Comparison of ENCODE assay signal across 1 cellular context in the genomic region with DNA sequence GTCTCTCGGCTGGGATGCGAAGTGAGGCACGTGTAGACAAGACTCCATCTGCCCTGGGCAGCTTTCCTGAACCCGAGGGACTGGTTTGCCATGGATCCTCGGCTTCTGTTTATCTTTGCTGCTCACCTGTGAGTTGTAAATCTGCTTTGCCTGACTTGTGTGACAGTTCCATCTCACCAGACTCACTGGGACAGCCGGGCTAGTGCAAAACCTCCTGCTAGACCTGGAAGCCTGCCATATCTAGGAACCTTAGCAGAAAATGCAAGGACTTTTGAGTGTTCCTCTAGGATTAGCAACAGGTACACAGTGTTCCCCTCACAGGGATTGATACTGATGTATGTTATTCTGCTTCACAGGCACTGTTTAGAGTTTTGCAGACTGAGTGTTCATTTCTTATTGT.
TF ChIP-seq lines count a peak whose summit lies in the region.

No MANE protein-coding gene starts in this region.

TF ChIP-seq in K562, 482 proteins besides CTCF, POLR2A, EP300 and RAD21 (continued from another document):
- TF ChIP-seq, protein P1, sequence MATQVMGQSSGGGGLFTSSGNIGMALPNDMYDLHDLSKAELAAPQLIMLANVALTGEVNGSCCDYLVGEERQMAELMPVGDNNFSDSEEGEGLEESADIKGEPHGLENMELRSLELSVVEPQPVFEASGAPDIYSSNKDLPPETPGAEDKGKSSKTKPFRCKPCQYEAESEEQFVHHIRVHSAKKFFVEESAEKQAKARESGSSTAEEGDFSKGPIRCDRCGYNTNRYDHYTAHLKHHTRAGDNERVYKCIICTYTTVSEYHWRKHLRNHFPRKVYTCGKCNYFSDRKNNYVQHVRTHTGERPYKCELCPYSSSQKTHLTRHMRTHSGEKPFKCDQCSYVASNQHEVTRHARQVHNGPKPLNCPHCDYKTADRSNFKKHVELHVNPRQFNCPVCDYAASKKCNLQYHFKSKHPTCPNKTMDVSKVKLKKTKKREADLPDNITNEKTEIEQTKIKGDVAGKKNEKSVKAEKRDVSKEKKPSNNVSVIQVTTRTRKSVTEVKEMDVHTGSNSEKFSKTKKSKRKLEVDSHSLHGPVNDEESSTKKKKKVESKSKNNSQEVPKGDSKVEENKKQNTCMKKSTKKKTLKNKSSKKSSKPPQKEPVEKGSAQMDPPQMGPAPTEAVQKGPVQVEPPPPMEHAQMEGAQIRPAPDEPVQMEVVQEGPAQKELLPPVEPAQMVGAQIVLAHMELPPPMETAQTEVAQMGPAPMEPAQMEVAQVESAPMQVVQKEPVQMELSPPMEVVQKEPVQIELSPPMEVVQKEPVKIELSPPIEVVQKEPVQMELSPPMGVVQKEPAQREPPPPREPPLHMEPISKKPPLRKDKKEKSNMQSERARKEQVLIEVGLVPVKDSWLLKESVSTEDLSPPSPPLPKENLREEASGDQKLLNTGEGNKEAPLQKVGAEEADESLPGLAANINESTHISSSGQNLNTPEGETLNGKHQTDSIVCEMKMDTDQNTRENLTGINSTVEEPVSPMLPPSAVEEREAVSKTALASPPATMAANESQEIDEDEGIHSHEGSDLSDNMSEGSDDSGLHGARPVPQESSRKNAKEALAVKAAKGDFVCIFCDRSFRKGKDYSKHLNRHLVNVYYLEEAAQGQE (CRISPR knock-in tag; IDR thresholded peaks at IDR 0.05; ENCODE audit: low read depth) = no peak
- TF ChIP-seq ZNF77 (CRISPR knock-in tag; IDR thresholded peaks at IDR 0.05) (no peak), E2F3 (CRISPR knock-in tag; IDR thresholded peaks at IDR 0.05) (no peak), MEIS2 (IDR thresholded peaks at IDR 0.05; ENCODE audit: partially characterized antibody) (peak; percentile 79), EWSR1 (IDR thresholded peaks at IDR 0.05; ENCODE audit: borderline replicate concordance, low read depth, partially characterized antibody) (no peak)
- TF ChIP-seq, protein P2, sequence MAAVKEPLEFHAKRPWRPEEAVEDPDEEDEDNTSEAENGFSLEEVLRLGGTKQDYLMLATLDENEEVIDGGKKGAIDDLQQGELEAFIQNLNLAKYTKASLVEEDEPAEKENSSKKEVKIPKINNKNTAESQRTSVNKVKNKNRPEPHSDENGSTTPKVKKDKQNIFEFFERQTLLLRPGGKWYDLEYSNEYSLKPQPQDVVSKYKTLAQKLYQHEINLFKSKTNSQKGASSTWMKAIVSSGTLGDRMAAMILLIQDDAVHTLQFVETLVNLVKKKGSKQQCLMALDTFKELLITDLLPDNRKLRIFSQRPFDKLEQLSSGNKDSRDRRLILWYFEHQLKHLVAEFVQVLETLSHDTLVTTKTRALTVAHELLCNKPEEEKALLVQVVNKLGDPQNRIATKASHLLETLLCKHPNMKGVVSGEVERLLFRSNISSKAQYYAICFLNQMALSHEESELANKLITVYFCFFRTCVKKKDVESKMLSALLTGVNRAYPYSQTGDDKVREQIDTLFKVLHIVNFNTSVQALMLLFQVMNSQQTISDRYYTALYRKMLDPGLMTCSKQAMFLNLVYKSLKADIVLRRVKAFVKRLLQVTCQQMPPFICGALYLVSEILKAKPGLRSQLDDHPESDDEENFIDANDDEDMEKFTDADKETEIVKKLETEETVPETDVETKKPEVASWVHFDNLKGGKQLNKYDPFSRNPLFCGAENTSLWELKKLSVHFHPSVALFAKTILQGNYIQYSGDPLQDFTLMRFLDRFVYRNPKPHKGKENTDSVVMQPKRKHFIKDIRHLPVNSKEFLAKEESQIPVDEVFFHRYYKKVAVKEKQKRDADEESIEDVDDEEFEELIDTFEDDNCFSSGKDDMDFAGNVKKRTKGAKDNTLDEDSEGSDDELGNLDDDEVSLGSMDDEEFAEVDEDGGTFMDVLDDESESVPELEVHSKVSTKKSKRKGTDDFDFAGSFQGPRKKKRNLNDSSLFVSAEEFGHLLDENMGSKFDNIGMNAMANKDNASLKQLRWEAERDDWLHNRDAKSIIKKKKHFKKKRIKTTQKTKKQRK (IDR thresholded peaks at IDR 0.05; ENCODE audit: borderline replicate concordance, low read depth, low read length) = no peak
- TF ChIP-seq, protein P3, sequence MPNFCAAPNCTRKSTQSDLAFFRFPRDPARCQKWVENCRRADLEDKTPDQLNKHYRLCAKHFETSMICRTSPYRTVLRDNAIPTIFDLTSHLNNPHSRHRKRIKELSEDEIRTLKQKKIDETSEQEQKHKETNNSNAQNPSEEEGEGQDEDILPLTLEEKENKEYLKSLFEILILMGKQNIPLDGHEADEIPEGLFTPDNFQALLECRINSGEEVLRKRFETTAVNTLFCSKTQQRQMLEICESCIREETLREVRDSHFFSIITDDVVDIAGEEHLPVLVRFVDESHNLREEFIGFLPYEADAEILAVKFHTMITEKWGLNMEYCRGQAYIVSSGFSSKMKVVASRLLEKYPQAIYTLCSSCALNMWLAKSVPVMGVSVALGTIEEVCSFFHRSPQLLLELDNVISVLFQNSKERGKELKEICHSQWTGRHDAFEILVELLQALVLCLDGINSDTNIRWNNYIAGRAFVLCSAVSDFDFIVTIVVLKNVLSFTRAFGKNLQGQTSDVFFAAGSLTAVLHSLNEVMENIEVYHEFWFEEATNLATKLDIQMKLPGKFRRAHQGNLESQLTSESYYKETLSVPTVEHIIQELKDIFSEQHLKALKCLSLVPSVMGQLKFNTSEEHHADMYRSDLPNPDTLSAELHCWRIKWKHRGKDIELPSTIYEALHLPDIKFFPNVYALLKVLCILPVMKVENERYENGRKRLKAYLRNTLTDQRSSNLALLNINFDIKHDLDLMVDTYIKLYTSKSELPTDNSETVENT (CRISPR knock-in tag; IDR thresholded peaks at IDR 0.05) = no peak
- TF ChIP-seq, protein P4, sequence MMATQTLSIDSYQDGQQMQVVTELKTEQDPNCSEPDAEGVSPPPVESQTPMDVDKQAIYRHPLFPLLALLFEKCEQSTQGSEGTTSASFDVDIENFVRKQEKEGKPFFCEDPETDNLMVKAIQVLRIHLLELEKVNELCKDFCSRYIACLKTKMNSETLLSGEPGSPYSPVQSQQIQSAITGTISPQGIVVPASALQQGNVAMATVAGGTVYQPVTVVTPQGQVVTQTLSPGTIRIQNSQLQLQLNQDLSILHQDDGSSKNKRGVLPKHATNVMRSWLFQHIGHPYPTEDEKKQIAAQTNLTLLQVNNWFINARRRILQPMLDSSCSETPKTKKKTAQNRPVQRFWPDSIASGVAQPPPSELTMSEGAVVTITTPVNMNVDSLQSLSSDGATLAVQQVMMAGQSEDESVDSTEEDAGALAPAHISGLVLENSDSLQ (IDR thresholded peaks at IDR 0.05) = peak; percentile 41
